13 cellular contexts compared by ENCODE assay signal in the genomic region with DNA sequence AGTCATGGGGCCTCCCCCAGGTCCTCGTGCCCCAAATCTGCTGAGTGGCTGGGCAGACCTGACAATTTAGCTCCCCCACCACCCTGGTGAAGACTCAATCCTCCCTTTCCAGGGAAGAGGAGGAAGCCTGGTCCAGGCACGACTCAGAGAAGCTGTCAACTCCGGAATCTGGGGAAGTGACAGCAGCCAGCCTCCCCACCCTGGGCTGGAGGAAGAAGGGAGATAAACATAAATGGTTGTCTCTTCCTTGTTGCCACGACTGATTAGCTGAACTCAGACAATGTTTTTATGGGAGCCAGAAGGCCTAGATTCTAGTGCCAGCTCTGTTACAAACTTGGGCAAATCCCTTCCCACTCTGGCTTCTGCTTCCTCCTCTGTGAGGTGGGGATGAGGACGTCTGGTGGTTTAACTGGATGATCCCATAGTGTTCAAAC. TPM values are rescaled to one million over a fixed set of nuclear protein-coding genes. Genes with fewer than 3 reads are reported as not detected.
DNase-seq lines count a peak whose midpoint lies in the region; ATAC-seq and TF ChIP-seq lines count a peak whose summit lies in the region.
"Had no signal": no experiment of that assay in that cellular context is flagged by ENCODE, and none has a peak within 500 bp of the region (broad histone marks: within the 10 kb centered on the region; RNA-seq: fewer than 3 reads in every experiment).

No MANE protein-coding gene starts in this region.

- no peaks in the 10 kb centered on the region for H3K9me2 ChIP-seq in Karpas-422 (replicated peaks; ENCODE audit: insufficient read depth, low read length)

- H3K27me3 ChIP-seq in ACC112 (ENCODE audit: insufficient read depth, low read length) (no peaks in the 10 kb centered on the region), Karpas-422 (ENCODE audit: low read length) (no peaks in the 10 kb centered on the region), osteoblast (ENCODE audit: insufficient read depth, low read length) (no peaks in the 10 kb centered on the region)

- H3K4me1 ChIP-seq in ACC112 (ENCODE audit: control insufficient read depth, insufficient read depth, low read length, unreplicated experiment) (peaks cover 4% of the 10 kb centered on the region), Karpas-422 (ENCODE audit: low read length) (peaks cover 62% of the 10 kb centered on the region), osteoblast (ENCODE audit: insufficient read depth, low read length) (no peaks in the 10 kb centered on the region)
- H3K4me1 ChIP-seq: Caco-2 had no signal

- H2AFZ ChIP-seq in ACC112 (ENCODE audit: low read length, unreplicated experiment) (no peak overlapping the region), Karpas-422 (ENCODE audit: low read length) (no peak overlapping the region), osteoblast (ENCODE audit: low read length) (peak overlapping the region; percentile 20)

- DNase-seq in Karpas-422 (no peak), osteoblast (ENCODE audit: insufficient read length, low spot score, missing footprints) (no peak), NCI-H2171 treated with DMSO at 0.1 percent for 48 hours (lab: John Stamatoyannopoulos, UW) (no peak), midbrain (lab: John Stamatoyannopoulos, UW) (no peak)
- DNase-seq: activated naive CD4-positive, alpha-beta T cell treated with Interleukin-2 at 50 U/mL for 16 hours; mesendoderm; NCI-H2029 had no signal

- H3K36me3 ChIP-seq in ACC112 (ENCODE audit: insufficient read depth, low read length), result no peaks in the 10 kb centered on the region
- H3K36me3 ChIP-seq in Karpas-422 (ENCODE audit: insufficient read depth, low read length), result peaks cover 39% of the 10 kb centered on the region
- H3K36me3 ChIP-seq in osteoblast (ENCODE audit: insufficient read depth, low read length), result no peaks in the 10 kb centered on the region

- TF ChIP-seq CTCF in osteoblast (IDR thresholded peaks at IDR 0.05; ENCODE audit: extremely low read depth, low read depth, low read length), result no peak

- H3K79me2 ChIP-seq in ACC112 (ENCODE audit: control insufficient read depth, insufficient read depth, low read length, unreplicated experiment), result no peaks in the 10 kb centered on the region
- H3K79me2 ChIP-seq in Karpas-422 (ENCODE audit: low read length), result peaks cover 61% of the 10 kb centered on the region
- no peaks in the 10 kb centered on the region for H3K79me2 ChIP-seq in osteoblast (ENCODE audit: insufficient read depth, low read length)

- H3K9me3 ChIP-seq in Karpas-422 (ENCODE audit: low read length) (no peaks in the 10 kb centered on the region), osteoblast (ENCODE audit: low read depth, low read length) (no peaks in the 10 kb centered on the region)
- H3K9me3 ChIP-seq: Caco-2 had no signal

- peak overlapping the region; percentile 20; the same call in 1 of the 2 replicates for H3K27ac ChIP-seq in ACC112 (ENCODE audit: low read depth, low read length)
- peak overlapping the region; percentile 100 for H3K27ac ChIP-seq in Karpas-422 (ENCODE audit: low read length)
- H3K27ac ChIP-seq in osteoblast (ENCODE audit: low read depth, low read length), result no peak overlapping the region

- H3K4me2 ChIP-seq in Karpas-422 (ENCODE audit: low read depth, low read length, poor library complexity, severe bottlenecking) (no peak overlapping the region), osteoblast (ENCODE audit: insufficient read depth, low read length) (no peak overlapping the region)

- peak; percentile 14 for ATAC-seq in esophagus mucosa
- no peak for ATAC-seq in HG03045 (IDR thresholded peaks at IDR 0.05; ENCODE audit: unreplicated experiment)
- no peak for ATAC-seq in GM18868 (IDR thresholded peaks at IDR 0.05; ENCODE audit: unreplicated experiment)
- ATAC-seq: SK-N-SH treated with all-trans-retinoic acid at 6 μM for 48 hours had no signal

- H3K4me3 ChIP-seq in ACC112 (ENCODE audit: low read depth, low read length), result no peak overlapping the region
- H3K4me3 ChIP-seq in Karpas-422 (ENCODE audit: low read length), result no peak overlapping the region
- H3K4me3 ChIP-seq in osteoblast (ENCODE audit: insufficient read depth, low read length), result no peak overlapping the region

- peak overlapping the region; percentile 23; the same call in 1 of the 2 replicates for H3K9ac ChIP-seq in Karpas-422 (ENCODE audit: low read length)

- no peaks in the 10 kb centered on the region for H4K20me1 ChIP-seq in Karpas-422 (ENCODE audit: insufficient read depth, low read depth, low read length)
- H4K20me1 ChIP-seq in osteoblast (ENCODE audit: insufficient read depth, low read length), result no peaks in the 10 kb centered on the region

RNA-seq across cellular contexts. Expression of a gene that starts 15.4 kb away (rescaled TPM):
- 241 and 291 TPM in 2 replicates for total RNA-seq in Karpas-422 (2014; rRNA removed; shearing (Covaris generic); ENCODE audit: low replicate concordance)
- total RNA-seq in esophagus mucosa (8.4 TPM), osteoblast (10.5 and 10.9 TPM in 2 replicates)

RNA-seq across cellular contexts. Expression of a gene that starts 44.5 kb away (rescaled TPM):
- 132 and 133 TPM in 2 replicates for total RNA-seq in Karpas-422 (2014; rRNA removed; shearing (Covaris generic); ENCODE audit: low replicate concordance)
- total RNA-seq in esophagus mucosa, result 118 TPM
- total RNA-seq in osteoblast, result 35.5 and 42.1 TPM in 2 replicates

RNA-seq across cellular contexts. Expression of a gene that starts 50.9 kb away (rescaled TPM):
- 277 and 387 TPM in 2 replicates for total RNA-seq in Karpas-422 (2014; rRNA removed; shearing (Covaris generic); ENCODE audit: low replicate concordance)
- total RNA-seq in esophagus mucosa (10.8 TPM), osteoblast (343 and 353 TPM in 2 replicates)

Comparison
In these comparisons a context has a peak if more than half of its experiments do, and no peak if none do; other contexts are left out.
1. RNA of a gene that starts 15.4 kb away (total RNA-seq): 241 to 291 TPM in Karpas-422; 10.5 to 10.9 TPM in osteoblast and 8.4 TPM in esophagus mucosa (single experiment); every median in the first group is over 10 times any median in the second.
2. RNA of a gene that starts 50.9 kb away (total RNA-seq): 343 to 353 TPM in osteoblast and 277 to 387 TPM in Karpas-422; 10.8 TPM in esophagus mucosa (single experiment); every median in the first group is over 10 times any median in the second.